In the genomic region with DNA sequence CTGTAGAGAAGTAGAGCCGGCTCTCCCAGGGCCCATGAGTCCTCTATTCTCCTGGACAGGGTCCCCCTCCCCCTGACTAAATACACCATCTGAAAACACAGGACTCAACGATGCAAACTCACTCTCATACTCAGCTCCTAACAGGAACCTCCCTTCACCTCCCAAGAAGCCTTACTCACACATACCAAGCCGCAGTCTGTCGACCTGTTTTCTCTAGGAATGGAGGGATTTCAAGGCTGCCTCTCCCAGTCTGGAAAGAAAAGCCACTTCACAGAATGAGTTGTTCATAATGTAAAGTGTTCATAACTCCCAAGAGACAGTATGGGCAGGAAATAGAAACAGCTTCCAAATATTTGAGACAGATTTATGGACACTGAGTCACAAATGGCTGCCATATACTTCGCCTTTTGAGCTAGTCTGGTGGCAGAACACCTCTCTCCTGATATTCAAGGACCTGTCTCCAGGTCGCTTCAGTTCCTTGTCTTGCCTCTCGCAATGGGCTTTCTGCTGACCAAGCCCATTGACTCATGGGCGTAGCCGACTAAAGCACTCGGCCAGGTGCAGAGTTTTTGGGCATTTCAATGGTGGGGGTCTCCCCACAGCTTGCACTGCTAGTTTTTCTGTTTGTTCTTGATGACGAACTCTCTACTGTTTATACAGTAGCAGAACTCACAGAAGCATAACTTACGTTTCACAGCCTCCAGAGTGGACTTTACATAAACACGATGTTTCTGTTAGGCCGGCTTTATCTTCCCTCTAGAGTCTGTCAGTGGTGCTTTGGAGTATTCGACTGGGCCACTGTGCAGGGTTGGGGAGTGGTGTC, we compare ENCODE assay signal across 14 cellular contexts. TPM values are rescaled to one million over a fixed set of nuclear protein-coding genes. Genes with fewer than 3 reads are reported as not detected.
DNase-seq lines count a peak whose midpoint lies in the region; ATAC-seq lines count a peak whose summit lies in the region.
"Had no signal": no experiment of that assay in that cellular context is flagged by ENCODE, and none has a peak within 500 bp of the region (broad histone marks: within the 10 kb centered on the region; RNA-seq: fewer than 3 reads in every experiment).

No MANE protein-coding gene starts in this region.

- H3K4me1 ChIP-seq in GM23248 (ENCODE audit: insufficient read depth) (peaks cover 44% of the 10 kb centered on the region), stomach smooth muscle (ENCODE audit: control insufficient read depth, insufficient read depth, low read length) (peaks cover 44% of the 10 kb centered on the region)

- no peaks in the 10 kb centered on the region for H3K9me3 ChIP-seq in GM23248 (ENCODE audit: low read depth)
- no peaks in the 10 kb centered on the region for H3K9me3 ChIP-seq in stomach smooth muscle (ENCODE audit: control insufficient read depth in 2 of 2, low read length in 2 of 2)
- H3K9me3 ChIP-seq: MG63 had no signal

- H3K27ac ChIP-seq in GM23248 (peak overlapping the region; percentile 94), stomach smooth muscle (ENCODE audit: low read length) (peak overlapping the region; percentile 100)

- peaks cover 25% of the 10 kb centered on the region for H3K79me2 ChIP-seq in GM23248 (ENCODE audit: insufficient read depth)

- H3K4me3 ChIP-seq in GM23248 = peak overlapping the region; percentile 20
- peak overlapping the region; percentile 18 to 100 for H3K4me3 ChIP-seq in stomach smooth muscle (ENCODE audit: low read length in 2 of 2)
- H3K4me3 ChIP-seq: MG63 had no signal

- no peak for ATAC-seq in HG02981 (IDR thresholded peaks at IDR 0.05; ENCODE audit: unreplicated experiment)
- ATAC-seq: T-helper 17 cell had no signal

- 56 to 58% methylated on average over 15 of the region's 15 CpGs for WGBS in GM23248 (ENCODE audit: low coverage in 1 of 2, low lambda C conversion rate in 2 of 2, missing lambda C conversion rate in 2 of 2), 2 experiments

- H3K9ac ChIP-seq in GM23248 = peak overlapping the region; percentile 87
- H3K9ac ChIP-seq in stomach smooth muscle (ENCODE audit: low read length in 2 of 2) = peak overlapping the region; percentile 86 to 89

- peaks cover 52% of the 10 kb centered on the region for H3F3A ChIP-seq in GM23248 (ENCODE audit: insufficient read depth)

- H2AFZ ChIP-seq in GM23248 = no peak overlapping the region

- no peaks in the 10 kb centered on the region for H3K27me3 ChIP-seq in GM23248 (replicated peaks; ENCODE audit: insufficient read depth)
- H3K27me3 ChIP-seq in stomach smooth muscle (ENCODE audit: control insufficient read depth in 1 of 2, insufficient read depth in 2 of 2, low read length in 2 of 2) = no peaks in the 10 kb centered on the region
- H3K27me3 ChIP-seq: MG63 had no signal

- no peaks in the 10 kb centered on the region for H3K36me3 ChIP-seq in GM23248 (ENCODE audit: low read depth)
- peaks cover 20 to 22% of the 10 kb centered on the region in 2 donors for H3K36me3 ChIP-seq in stomach smooth muscle (ENCODE audit: control insufficient read depth in 2 of 2, insufficient read depth in 2 of 2, low read length in 2 of 2)
- H3K36me3 ChIP-seq: MG63 had no signal

- H4K20me1 ChIP-seq in GM23248 (ENCODE audit: insufficient read depth) = no peaks in the 10 kb centered on the region

- DNase-seq in GM23248 (peak; percentile 94), amniotic epithelial cell (ENCODE audit: low read depth) (peak; percentile 96), islet precursor cell (peak; percentile 70), LoVo (ENCODE audit: low spot score) (no peak), mesenteric fat pad (ENCODE audit: low spot score) (no peak), NCI-H1048 (lab: John Stamatoyannopoulos, UW) (no peak)
- DNase-seq: NCI-H526; stimulated activated CD4-positive, alpha-beta T cell treated with anti-CD3 and anti-CD28 coated beads, Interleukin-4, amount 100 ng/mL, for 1 hour; T-helper 17 cell had no signal

- H3K9me2 ChIP-seq in GM23248 (ENCODE audit: insufficient read depth) = no peaks in the 10 kb centered on the region

- in situ Hi-C loops in GM23248 (cut with MboI) = no loop called here

- H3K4me2 ChIP-seq in GM23248 (ENCODE audit: unreplicated experiment) = peak overlapping the region; percentile 48

RNA-seq across cellular contexts. Expression of gene IL17B, which starts 25.0 kb away (rescaled TPM):
- total RNA-seq in GM23248 (2014; rRNA removed; shearing (Covaris generic)) = not detected in 2 replicates
- 0.29 and 0.43 TPM in 2 replicates for polyA plus RNA-seq in GM23248 (2016; fragmentation: Nextera tagmentation; extraction: Ambion mirVana)
- total RNA-seq in mesenteric fat pad = not detected
- total RNA-seq: natural killer cell treated with Interleukin-12 subunit alpha and Interleukin-12 subunit beta and Interleukin-15 and Interleukin-18, amount 100 ng/mL, for 72 hours; T-helper 17 cell; temporal lobe had no signal

RNA-seq across cellular contexts. Expression of gene PCYOX1L, which starts 46.3 kb away (rescaled TPM):
- total RNA-seq in GM23248 (2014; rRNA removed; shearing (Covaris generic)) = 10.7 and 12.6 TPM in 2 replicates
- polyA plus RNA-seq in GM23248 (2016; fragmentation: Nextera tagmentation; extraction: Ambion mirVana) = 10.4 and 10.5 TPM in 2 replicates
- total RNA-seq in mesenteric fat pad = 1.9 TPM

RNA-seq across cellular contexts. Expression of gene GRPEL2, which starts 58.8 kb away (rescaled TPM):
- total RNA-seq in GM23248 (2014; rRNA removed; shearing (Covaris generic)) = 26.3 and 27.0 TPM in 2 replicates
- polyA plus RNA-seq in GM23248 (2016; fragmentation: Nextera tagmentation; extraction: Ambion mirVana) = 17.0 and 19.5 TPM in 2 replicates
- total RNA-seq in mesenteric fat pad = 22.7 TPM

Comparison
In these comparisons a context has a peak if more than half of its experiments do, and no peak if none do; other contexts are left out.
1. DNase-seq: peak in GM23248 (single experiment), amniotic epithelial cell (single experiment) and islet precursor cell (single experiment); none in LoVo (single experiment), mesenteric fat pad (single experiment) and NCI-H1048 (single experiment).